In the genomic region with DNA sequence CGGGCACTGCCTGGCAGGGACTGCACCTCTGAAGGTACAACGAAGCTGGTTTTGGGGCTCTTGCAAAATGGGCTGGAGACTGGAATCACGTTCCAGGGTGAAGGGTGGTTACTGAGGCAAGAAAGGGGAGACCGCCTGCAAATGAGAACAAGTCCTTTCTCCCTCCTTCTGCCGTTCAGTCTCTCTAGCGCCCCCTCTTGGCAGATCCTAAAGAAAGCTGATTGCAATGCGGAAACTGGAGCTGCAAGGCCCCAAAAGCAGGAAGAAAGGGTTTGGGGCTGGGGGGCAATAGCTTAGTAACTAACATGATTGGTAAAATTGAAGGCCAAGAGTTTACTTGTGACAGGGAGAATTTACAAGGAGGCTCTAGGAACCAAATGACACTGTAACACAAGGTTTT, we compare ENCODE assay signal across 9 cellular contexts.
A peak's percentile ranks its signal among the peaks of the same experiment; 100 is the strongest.
DNase-seq lines count a peak whose midpoint lies in the region; ATAC-seq and TF ChIP-seq lines count a peak whose summit lies in the region.
"Had no signal": no experiment of that assay in that cellular context is flagged by ENCODE, and none has a peak within 500 bp of the region (broad histone marks: within the 10 kb centered on the region; RNA-seq: fewer than 3 reads in every experiment).

No MANE protein-coding gene starts in this region.

- DNase-seq in Caco-2 (peak; percentile 45 to 53), Panc1 (ENCODE audit: low read depth, low spot score) (no peak), foreskin fibroblast (no peak), occipital lobe (lab: John Stamatoyannopoulos, UW) (no peak), epidermal melanocyte (ENCODE audit: insufficient read length, low spot score) (no peak)

- in situ Hi-C loops in Panc1 (cut with HindIII; ENCODE audit: low pct_unique_long_range_greater_than_20kb, low sequenced_read_pairs), result no loop called here

- H3K4me3 ChIP-seq in Caco-2 (ENCODE audit: low read depth, low read length) (no peak overlapping the region), Panc1 (ENCODE audit: low read depth in 2 of 2, low read length in 2 of 2) (no peak overlapping the region), foreskin fibroblast (ENCODE audit: low read depth in 1 of 2, low read length in 2 of 2) (no peak overlapping the region)

- TF ChIP-seq CTCF in Caco-2 (IDR thresholded peaks at IDR 0.05; ENCODE audit: insufficient read depth in 1 of 2, low read depth in 1 of 2, low read length in 1 of 2, severe bottlenecking in 1 of 2, unreplicated experiment in 1 of 2) (peak; percentile 38 to 39), Panc1 (IDR thresholded peaks at IDR 0.05) (peak; percentile 61), foreskin fibroblast (IDR thresholded peaks at IDR 0.05; ENCODE audit: low read depth, low read length) (peak; percentile 40)

- H3K27ac Mint-ChIP-seq in Caco-2 (ENCODE audit: unreplicated experiment), result no peak overlapping the region
- H3K27ac Mint-ChIP-seq: IgD-negative memory B cell had no signal

- peak; percentile 62 for ATAC-seq in GM21390 (IDR thresholded peaks at IDR 0.05; ENCODE audit: unreplicated experiment)
- ATAC-seq in Panc1, result no peak
- ATAC-seq in HG03521 (IDR thresholded peaks at IDR 0.05; ENCODE audit: unreplicated experiment), result no peak
- ATAC-seq in GM19324 (IDR thresholded peaks at IDR 0.05; ENCODE audit: low FRiP score, unreplicated experiment), result no peak

- H3K36me3 ChIP-seq in Caco-2 (ENCODE audit: control insufficient read depth, insufficient read depth, low read length) (no peaks in the 10 kb centered on the region), Panc1 (ENCODE audit: control insufficient read depth, insufficient read depth, low read length) (no peaks in the 10 kb centered on the region)

- H3K4me1 Mint-ChIP-seq in Caco-2 (ENCODE audit: low read depth, unreplicated experiment), result no peaks in the 10 kb centered on the region

- H3K4me1 ChIP-seq in Caco-2 (no peaks in the 10 kb centered on the region), Panc1 (ENCODE audit: control insufficient read depth, insufficient read depth, low read length) (no peaks in the 10 kb centered on the region)

- no TSS peak for BruUV-seq in Caco-2 (replicated peaks; lab: Mats Ljungman, UMichigan)
- BruUV-seq in Panc1 (replicated peaks; lab: Mats Ljungman, UMichigan), result no TSS peak

- CTCF ChIA-PET in Caco-2 (lab: Charles Lee) (no interaction called here), Panc1 (lab: Charles Lee) (no interaction called here)

- H3K27me3 ChIP-seq in Caco-2 (replicated peaks; ENCODE audit: control insufficient read depth, insufficient read depth, low read length), result no peaks in the 10 kb centered on the region
- H3K27me3 ChIP-seq in Panc1 (ENCODE audit: control insufficient read depth, insufficient read depth, low read length), result no peaks in the 10 kb centered on the region

- no peak overlapping the region for H3K4me3 Mint-ChIP-seq in Caco-2 (ENCODE audit: unreplicated experiment)
- H3K4me3 Mint-ChIP-seq: IgD-negative memory B cell had no signal

- no peaks in the 10 kb centered on the region for H3K36me3 Mint-ChIP-seq in Caco-2 (ENCODE audit: insufficient read depth, unreplicated experiment)
- H3K36me3 Mint-ChIP-seq: IgD-negative memory B cell had no signal

- H3K9me3 ChIP-seq in Caco-2 (no peaks in the 10 kb centered on the region), Panc1 (ENCODE audit: control insufficient read depth, insufficient read depth, low read depth, low read length) (no peaks in the 10 kb centered on the region)

- H3K27ac ChIP-seq in Panc1 (ENCODE audit: low read length), result no peak overlapping the region

- peaks cover 2% of the 10 kb centered on the region for H3K27me3 Mint-ChIP-seq in Caco-2 (ENCODE audit: insufficient read depth, unreplicated experiment)
- H3K27me3 Mint-ChIP-seq: IgD-negative memory B cell had no signal

- POLR2A ChIA-PET in Caco-2 (lab: Charles Lee), result no interaction called here
- POLR2A ChIA-PET in Panc1 (lab: Charles Lee), result no interaction called here

- intact Hi-C loops in Caco-2 (cut with micrococcal nuclease; ENCODE audit: unreplicated experiment), result loop anchor here (5.0 kb wide), 1 partner anchor 245 kb away; no protein-coding TSS in a partner anchor
- intact Hi-C loops in Panc1 (cut with micrococcal nuclease; ENCODE audit: unreplicated experiment), result no loop called here

- no peaks in the 10 kb centered on the region for H3K9me3 Mint-ChIP-seq in Caco-2 (ENCODE audit: unreplicated experiment)

Comparison
In these comparisons a context has a peak if more than half of its experiments do, and no peak if none do; other contexts are left out.
1. DNase-seq: peak in Caco-2 (2 of 2); none in Panc1 (single experiment), foreskin fibroblast (0 of 2), occipital lobe (single experiment) and epidermal melanocyte (single experiment).
2. Peak in every context shown above with its lines, with median percentiles within 50 percentile points of each other: CTCF ChIP-seq.